In the genomic region with DNA sequence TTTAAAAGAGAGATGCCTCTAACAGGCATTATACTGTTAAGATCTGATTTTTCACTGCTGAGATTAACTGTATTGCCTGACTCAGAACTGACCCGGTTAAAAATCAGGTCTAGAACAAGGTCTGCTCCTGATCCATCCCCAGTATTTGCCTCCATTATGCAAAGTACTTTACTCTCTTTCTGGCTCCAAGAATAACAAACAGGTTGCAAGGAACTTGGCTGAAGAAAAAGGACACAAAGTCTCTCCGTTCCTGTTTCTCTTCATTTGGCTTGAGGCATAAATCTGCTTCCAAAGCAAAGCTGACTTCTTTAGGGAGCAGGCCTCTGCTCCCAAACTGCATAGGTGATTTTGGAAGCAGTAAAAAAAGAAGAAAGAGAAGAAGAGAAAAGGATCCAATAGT, we compare ENCODE assay signal across 17 cellular contexts.
"Had no signal": no experiment of that assay in that cellular context is flagged by ENCODE, and none has a peak within 500 bp of the region (broad histone marks: within the 10 kb centered on the region; RNA-seq: fewer than 3 reads in every experiment).

No MANE protein-coding gene starts in this region.

- H3K4me1 ChIP-seq: parathyroid adenoma, upper lobe of left lung had no signal

- H3K9ac ChIP-seq: parathyroid adenoma had no signal

- H3K4me1 Mint-ChIP-seq: natural killer cell had no signal

- H3K36me3 Mint-ChIP-seq: activated CD4-positive, alpha-beta memory T cell treated with anti-CD3 and anti-CD28 coated beads for 36 hours; activated naive CD8-positive, alpha-beta T cell; natural killer cell had no signal

- H3K36me3 ChIP-seq: upper lobe of left lung had no signal

- H3K27me3 Mint-ChIP-seq: activated CD4-positive, alpha-beta memory T cell treated with anti-CD3 and anti-CD28 coated beads for 36 hours; activated naive CD8-positive, alpha-beta T cell; effector memory CD8-positive, alpha-beta T cell; stimulated activated naive CD8-positive, alpha-beta T cell treated with anti-CD3 and anti-CD28 coated beads, Interleukin-15, Interleukin-2, amounts not matched to agents 100 ng/mL and 50 ng/mL, for 24 hours had no signal

- H3K27ac ChIP-seq: parathyroid adenoma, upper lobe of left lung had no signal

- H3K27ac Mint-ChIP-seq: activated CD4-positive, alpha-beta memory T cell treated with anti-CD3 and anti-CD28 coated beads for 36 hours; activated naive CD8-positive, alpha-beta T cell; activated T-helper 1 cell treated with anti-CD3 and anti-CD28 coated beads, Interleukin-12 subunit alpha, Interleukin-12 subunit beta, Interleukin-2, Interleukin-4 antibody, amounts not matched to agents 30 ng/mL and 10 ng/mL and 1 ng/mL, durations not matched to agents 14 hours and 24 hours and 36 hours; effector memory CD8-positive, alpha-beta T cell; natural killer cell; stimulated activated naive CD8-positive, alpha-beta T cell treated with anti-CD3 and anti-CD28 coated beads, Interleukin-15, Interleukin-2, amounts not matched to agents 100 ng/mL and 50 ng/mL, for 24 hours had no signal

- DNase-seq: activated CD4-positive, alpha-beta memory T cell treated with anti-CD3 and anti-CD28 coated beads for 36 hours; activated T-cell treated with anti-CD3 and anti-CD28 coated beads for 4 hours; aorta; dermis blood vessel endothelial cell; effector memory CD8-positive, alpha-beta T cell; head of caudate nucleus; kidney glomerular epithelial cell; mesendoderm; natural killer cell; stimulated activated CD4-positive, alpha-beta T cell treated with anti-CD3 and anti-CD28 coated beads, Interleukin-2, amount 100 ng/mL, for 24 hours; SW 1271; T-helper 2 cell; upper lobe of left lung had no signal

- H3K4me3 Mint-ChIP-seq: activated CD4-positive, alpha-beta memory T cell treated with anti-CD3 and anti-CD28 coated beads for 36 hours; activated naive CD8-positive, alpha-beta T cell; activated T-helper 1 cell treated with anti-CD3 and anti-CD28 coated beads, Interleukin-12 subunit alpha, Interleukin-12 subunit beta, Interleukin-2, Interleukin-4 antibody, amounts not matched to agents 30 ng/mL and 10 ng/mL and 1 ng/mL, durations not matched to agents 14 hours and 24 hours and 36 hours; effector memory CD8-positive, alpha-beta T cell; natural killer cell; stimulated activated naive CD8-positive, alpha-beta T cell treated with anti-CD3 and anti-CD28 coated beads, Interleukin-15, Interleukin-2, amounts not matched to agents 100 ng/mL and 50 ng/mL, for 24 hours had no signal

- H3K27me3 ChIP-seq: upper lobe of left lung had no signal

- H3K4me3 ChIP-seq: upper lobe of left lung had no signal

- ATAC-seq: effector memory CD8-positive, alpha-beta T cell; natural killer cell had no signal

- H3K9me3 ChIP-seq: upper lobe of left lung had no signal
